In genomic region chr11:9664276-9665171, GRCh38 we compare ENCODE assay signal across 8 cellular contexts. TPM values are rescaled to one million over a fixed set of nuclear protein-coding genes. Genes with fewer than 3 reads are reported as not detected.
DNase-seq lines count a peak whose midpoint lies in the region; TF ChIP-seq lines count a peak whose summit lies in the region.

No MANE protein-coding gene starts in this region.

- TF ChIP-seq CTCF in neural cell (IDR thresholded peaks at IDR 0.05; ENCODE audit: poor library complexity, severe bottlenecking), result no peak

- H3K9ac ChIP-seq in neural cell (ENCODE audit: low read length), result peak overlapping the region; percentile 53

- no peak overlapping the region for H2AFZ ChIP-seq in neural cell (ENCODE audit: low read depth, low read length)

- peaks cover 5% of the 10 kb centered on the region for H3K79me2 ChIP-seq in neural cell (replicated peaks; ENCODE audit: insufficient read depth, low read length)

- H3K9me3 ChIP-seq in neural cell (ENCODE audit: low read length), result no peaks in the 10 kb centered on the region

- TF ChIP-seq EP300 in neural cell (conservative IDR thresholded peaks at IDR 0.05; ENCODE audit: poor library complexity, severe bottlenecking), result no peak

- no peak overlapping the region for H3K27ac ChIP-seq in neural cell (ENCODE audit: low read length)

- no peaks in the 10 kb centered on the region for H3K36me3 ChIP-seq in neural cell (ENCODE audit: insufficient read depth, low read length)

- CTCF ChIA-PET in HEK293T (lab: Yijun Ruan, JAX), result interaction anchor here (1.0 kb wide), 1 partner anchor 130 kb away, joined by 5 read pairs; no protein-coding TSS in a partner anchor

- no peaks in the 10 kb centered on the region for H4K20me1 ChIP-seq in neural cell (ENCODE audit: insufficient read depth)

- peak; percentile 13 for DNase-seq in stimulated activated CD4-positive, alpha-beta T cell treated with anti-CD3 and anti-CD28 coated beads, Interleukin-12 subunit alpha, Interleukin-12 subunit beta, amount 100 ng/mL, for 4 hours
- DNase-seq in stimulated activated CD4-positive, alpha-beta T cell treated with anti-CD3 and anti-CD28 coated beads, Interleukin-1b, Interleukin-23, amount 100 ng/mL, for 48 hours, result no peak
- DNase-seq in HEK293T (ENCODE audit: extremely low spot score) (peak; percentile 47), LoVo (ENCODE audit: low spot score) (peak; percentile 12), activated T-cell treated with anti-CD3 and anti-CD28 coated beads for 4 hours (peak; percentile 4), fibroblast of peridontal ligament (ENCODE audit: extremely low read depth) (peak; percentile 65), NCI-H128 (lab: John Stamatoyannopoulos, UW; ENCODE audit: unreplicated experiment) (no peak)

- POLR2A ChIA-PET in HEK293T (lab: Yijun Ruan, JAX), result no interaction called here

- H3K9me2 ChIP-seq in neural cell (ENCODE audit: insufficient read depth, low read length), result no peaks in the 10 kb centered on the region

- H3F3A ChIP-seq in neural cell (ENCODE audit: insufficient read depth, low read length, poor library complexity, severe bottlenecking), result no peaks in the 10 kb centered on the region

- no peak for TF ChIP-seq RAD21 in neural cell (conservative IDR thresholded peaks at IDR 0.05)

- peak overlapping the region; percentile 44 for H3K4me2 ChIP-seq in neural cell (ENCODE audit: low read length)

- peaks cover 6% of the 10 kb centered on the region for H3K27me3 ChIP-seq in neural cell (ENCODE audit: insufficient read depth, low read depth, low read length)

- H3K4me3 ChIP-seq in neural cell (ENCODE audit: low read length), result peak overlapping the region; percentile 82

TF ChIP-seq in HEK293T, 16 proteins besides CTCF, POLR2A, EP300 and RAD21:
- TF ChIP-seq CTBP1 (IDR thresholded peaks at IDR 0.05; ENCODE audit: borderline replicate concordance) (no peak), BHLHE40 (IDR thresholded peaks at IDR 0.05; ENCODE audit: borderline replicate concordance) (no peak), HDGF (IDR thresholded peaks at IDR 0.05; ENCODE audit: borderline replicate concordance) (no peak), NFRKB (IDR thresholded peaks at IDR 0.05) (no peak), FOXA1 (IDR thresholded peaks at IDR 0.05) (no peak), SP1 (IDR thresholded peaks at IDR 0.05) (no peak), PKNOX1 (IDR thresholded peaks at IDR 0.05) (no peak), FOXM1 (IDR thresholded peaks at IDR 0.05; ENCODE audit: borderline replicate concordance) (no peak), TARDBP (IDR thresholded peaks at IDR 0.05) (no peak), ELF4 (IDR thresholded peaks at IDR 0.05) (no peak)
TF ChIP-seq in HEK293T: peak in this region for 0.

TF ChIP-seq in neural cell, 6 proteins besides CTCF, POLR2A, EP300 and RAD21:
- TF ChIP-seq SMC3 (conservative IDR thresholded peaks at IDR 0.05; ENCODE audit: poor library complexity) (no peak), POLR2AphosphoS5 (IDR thresholded peaks at IDR 0.05) (no peak), EZH2 (IDR thresholded peaks at IDR 0.05; ENCODE audit: borderline replicate concordance, insufficient read depth, low read length, poor library complexity, severe bottlenecking) (no peak), TAF1 (IDR thresholded peaks at IDR 0.05; ENCODE audit: low read depth) (no peak), REST (IDR thresholded peaks at IDR 0.05; ENCODE audit: borderline replicate concordance) (no peak), MXI1 (conservative IDR thresholded peaks at IDR 0.05; ENCODE audit: poor library complexity, severe bottlenecking) (no peak)
TF ChIP-seq in neural cell: peak in this region for 0.

RNA-seq across cellular contexts. Expression of gene SWAP70, which starts 0.6 kb away (rescaled TPM):
- 1.4 and 1.8 TPM in 2 replicates for polyA plus RNA-seq in neural cell
- polyA minus RNA-seq in neural cell, result 3.4 and 4.4 TPM in 2 replicates

Comparison
In these comparisons a context has a peak if more than half of its experiments do, and no peak if none do; other contexts are left out.
1. DNase-seq: peak in stimulated activated CD4-positive, alpha-beta T cell treated with anti-CD3 and anti-CD28 coated beads, Interleukin-12 subunit alpha, Interleukin-12 subunit beta, amount 100 ng/mL, for 4 hours (single experiment), HEK293T (single experiment), LoVo (single experiment), activated T-cell treated with anti-CD3 and anti-CD28 coated beads for 4 hours (single experiment) and fibroblast of peridontal ligament (single experiment); none in stimulated activated CD4-positive, alpha-beta T cell treated with anti-CD3 and anti-CD28 coated beads, Interleukin-1b, Interleukin-23, amount 100 ng/mL, for 48 hours (single experiment) and NCI-H128 (single experiment).